Comparison of ENCODE assay signal across 8 cellular contexts in the genomic region with DNA sequence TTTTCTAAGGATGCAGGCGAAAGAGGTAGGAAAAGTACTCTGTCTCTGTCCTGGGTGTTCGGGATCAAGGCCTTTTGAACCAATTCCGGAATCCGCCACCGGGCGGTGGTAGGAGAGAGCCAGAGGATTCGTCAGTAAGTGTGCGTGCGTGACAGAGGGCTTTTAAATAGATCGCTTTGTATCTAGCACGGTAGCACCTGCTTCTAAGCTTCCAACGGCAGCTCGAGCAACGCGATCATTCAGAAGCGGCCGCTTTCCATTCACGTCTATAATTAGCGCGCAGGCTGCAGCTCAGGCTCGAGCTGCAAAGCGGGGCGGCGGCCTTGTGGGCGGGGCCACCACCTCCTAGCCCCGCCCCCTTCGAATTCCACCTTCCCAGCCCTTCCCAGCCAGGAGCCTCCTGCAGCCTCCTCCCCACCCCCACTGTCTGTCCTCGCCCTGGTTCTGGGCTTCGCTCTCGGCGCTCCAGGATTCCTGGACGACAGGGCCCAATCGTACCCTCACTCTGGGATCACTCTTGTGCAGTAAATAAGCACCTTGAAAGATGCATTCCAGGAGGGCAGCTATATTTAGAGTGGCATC.
DNase-seq lines count a peak whose midpoint lies in the region; ATAC-seq and TF ChIP-seq lines count a peak whose summit lies in the region.

No MANE protein-coding gene starts in this region.

- 2 to 3% methylated on average over 32 to 33 of the region's 33 CpGs for WGBS in aorta, 2 donors

- intact Hi-C loops in aorta (cut with DNase I), result loop anchor here in 1 of 2 donors (5.0 to 10.0 kb wide), 5 partner anchors 263 to 895 kb away; no protein-coding TSS in a partner anchor

- TF ChIP-seq CTCF in VCaP (conservative IDR thresholded peaks at IDR 0.05) (peak; percentile 60), foreskin fibroblast (IDR thresholded peaks at IDR 0.05; ENCODE audit: low read depth, low read length) (peak; percentile 24)

- peak overlapping the region in 1 of 6 donors; percentile 15 for H3K27ac Mint-ChIP-seq in naive B cell

- peaks cover 9 to 15% of the 10 kb centered on the region in 2 donors for H3K4me1 ChIP-seq in aorta (ENCODE audit: control insufficient read depth in 1 of 2, insufficient read depth in 2 of 2, low read length in 2 of 2)

- H3K36me3 ChIP-seq in aorta (ENCODE audit: control insufficient read depth in 1 of 2, insufficient read depth in 2 of 2, low read length in 1 of 2), result no peaks in the 10 kb centered on the region

- H3K27ac ChIP-seq in VCaP, result peak overlapping the region; percentile 95
- H3K27ac ChIP-seq in aorta (ENCODE audit: low read depth in 1 of 2, low read length in 2 of 2), result peak overlapping the region in 1 of 2 donors; percentile 88

- H3K36me3 Mint-ChIP-seq in naive B cell, result no peaks in the 10 kb centered on the region

- no peaks in the 10 kb centered on the region for H3K9me3 ChIP-seq in aorta (ENCODE audit: control insufficient read depth, low read length)

- ATAC-seq in naive B cell (ENCODE audit: low read depth in 2 of 2), result peak; percentile 28 to 53
- ATAC-seq in aorta (ENCODE audit: low FRiP score), result peak; percentile 89
- no peak for ATAC-seq in HG03442 (IDR thresholded peaks at IDR 0.05; ENCODE audit: unreplicated experiment)

- H3K27me3 ChIP-seq in aorta (ENCODE audit: control insufficient read depth in 1 of 2, insufficient read depth in 2 of 2, low read length in 1 of 2), result no peaks in the 10 kb centered on the region

- H3K27me3 Mint-ChIP-seq in naive B cell, result peaks cover 15 to 36% (median 27%) of the 10 kb centered on the region in 3 donors

- H3K4me1 Mint-ChIP-seq in naive B cell, result peaks cover 9 to 13% (median 12%) of the 10 kb centered on the region in 3 donors

- H3K4me3 ChIP-seq in foreskin fibroblast (ENCODE audit: low read depth in 1 of 2, low read length in 2 of 2) (peak overlapping the region; percentile 30 to 61), aorta (ENCODE audit: low read length in 2 of 2) (no peak overlapping the region)

- H3K4me3 Mint-ChIP-seq in naive B cell, result peak overlapping the region in 7 of 8 donors; percentile 45 to 78 (median 62)

- DNase-seq in EH (ENCODE audit: low read depth), result peak; percentile 83
- DNase-seq in NCI-H146 (lab: John Stamatoyannopoulos, UW), result peak; percentile 94
- DNase-seq in foreskin fibroblast, result peak; percentile 79 to 91
- DNase-seq in naive B cell, result no peak
- peak; percentile 83 to 91 for DNase-seq in aorta
- DNase-seq in NAMALWA (ENCODE audit: low spot score), result no peak

- no peaks in the 10 kb centered on the region for H3K9me3 Mint-ChIP-seq in naive B cell

Comparison
In these comparisons a context has a peak if more than half of its experiments do, and no peak if none do; other contexts are left out.
1. DNase-seq: peak in EH (single experiment), NCI-H146 (single experiment), foreskin fibroblast (2 of 2) and aorta (2 of 2); none in naive B cell (single experiment) and NAMALWA (single experiment).
2. H3K4me3 ChIP-seq: peak in foreskin fibroblast (2 of 2); none in aorta (0 of 2).